In the genomic region with DNA sequence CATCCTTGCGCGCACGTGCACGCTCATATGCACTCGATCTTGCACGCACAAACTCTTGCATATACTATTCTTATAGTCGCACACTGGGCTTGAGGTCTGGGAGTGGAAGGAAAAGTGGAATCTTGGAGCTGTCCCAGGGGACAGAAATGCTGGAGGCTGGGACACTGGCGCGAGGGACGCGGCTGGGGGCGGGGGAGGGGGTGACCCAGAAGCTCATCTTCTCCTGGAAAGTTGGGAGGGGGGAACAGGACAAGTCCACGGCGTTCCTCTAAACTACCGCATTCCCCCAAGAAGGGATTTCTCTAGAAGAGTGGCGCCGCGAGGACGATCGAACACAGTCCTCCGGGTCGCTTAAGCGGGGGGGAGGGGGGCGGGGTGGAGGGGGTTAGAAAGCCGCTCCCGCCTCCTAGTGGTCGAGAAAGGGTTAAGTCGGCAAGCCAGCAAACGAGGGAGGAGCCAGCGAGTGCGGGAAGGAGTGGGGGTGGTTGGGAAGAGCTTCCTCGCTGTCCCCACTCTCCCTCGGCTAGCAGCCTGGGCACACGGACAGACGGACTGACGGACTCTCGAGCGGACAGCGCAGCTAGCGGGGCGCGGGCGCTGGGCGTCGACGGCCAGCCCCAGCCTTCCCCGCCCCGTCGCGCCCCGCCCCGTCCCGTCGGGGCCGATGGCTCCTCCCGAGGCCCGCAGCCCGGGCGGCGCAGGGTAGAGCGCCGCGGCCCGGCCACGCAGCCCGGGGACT, we compare ENCODE assay signal across 1 cellular context.
TF ChIP-seq lines count a peak whose summit lies in the region.

TSS of gene RTN4RL2 (plus strand) at position 512 of the 739 bp plus-strand sequence. CDS start 338 bp downstream, outside the sequence.

TF ChIP-seq in HCT116, 20 proteins besides CTCF, POLR2A, EP300 and RAD21:
- TF ChIP-seq CBX3 (IDR thresholded peaks at IDR 0.05; ENCODE audit: low read depth), result no peak
- TF ChIP-seq ELF1 (IDR thresholded peaks at IDR 0.05; ENCODE audit: borderline replicate concordance, low read depth), result no peak
- no peak for TF ChIP-seq ZBTB33 (IDR thresholded peaks at IDR 0.05; ENCODE audit: extremely low read depth, insufficient replicate concordance, low read length)
- no peak for TF ChIP-seq CEBPB (IDR thresholded peaks at IDR 0.05; ENCODE audit: low read depth)
- no peak for TF ChIP-seq TCF7L2 (IDR thresholded peaks at IDR 0.05; ENCODE audit: borderline replicate concordance, extremely low read depth, insufficient read depth, insufficient read length)
- TF ChIP-seq, protein P1, sequence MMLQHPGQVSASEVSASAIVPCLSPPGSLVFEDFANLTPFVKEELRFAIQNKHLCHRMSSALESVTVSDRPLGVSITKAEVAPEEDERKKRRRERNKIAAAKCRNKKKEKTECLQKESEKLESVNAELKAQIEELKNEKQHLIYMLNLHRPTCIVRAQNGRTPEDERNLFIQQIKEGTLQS (IDR thresholded peaks at IDR 0.05), result no peak
- no peak for TF ChIP-seq ZNF274 (IDR thresholded peaks at IDR 0.05; ENCODE audit: low read depth, low read length)
- peak; percentile 73 for TF ChIP-seq POLR2AphosphoS5 (IDR thresholded peaks at IDR 0.05; ENCODE audit: low read depth, low read length)
